Comparison of ENCODE assay signal across 14 cellular contexts in the genomic region with DNA sequence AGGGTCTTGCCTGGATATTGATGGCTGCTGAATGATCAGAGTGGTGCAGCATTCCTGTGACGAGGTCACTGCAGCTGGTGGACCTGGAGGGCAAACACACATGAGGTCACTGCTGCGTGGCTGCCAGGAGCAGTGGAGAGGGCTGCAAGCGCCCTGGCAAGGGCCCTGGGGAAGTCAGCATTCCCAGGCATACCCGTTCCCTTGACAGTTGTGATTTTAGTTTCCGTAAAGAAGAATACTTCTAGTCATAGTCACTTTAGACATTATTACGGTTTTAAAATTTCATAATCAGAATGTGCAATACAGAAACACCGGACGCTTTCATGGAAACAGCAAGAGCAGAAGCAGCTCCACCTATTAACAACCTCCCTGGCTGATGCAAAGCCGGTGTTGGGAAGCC.
"Had no signal": no experiment of that assay in that cellular context is flagged by ENCODE, and none has a peak within 500 bp of the region (broad histone marks: within the 10 kb centered on the region; RNA-seq: fewer than 3 reads in every experiment).

No MANE protein-coding gene starts in this region.

- H3K27me3 ChIP-seq: cardiac muscle cell, hepatocyte had no signal

- ATAC-seq: activated CD8-positive, alpha-beta T cell treated with anti-CD3 and anti-CD28 coated beads for 36 hours; activated T-cell treated with anti-CD3 and anti-CD28 coated beads, Interleukin-2, amount 50 U/mL, for 4 hours; esophagus mucosa; stimulated activated effector memory CD8-positive, alpha-beta T cell treated with anti-CD3 and anti-CD28 coated beads, Interleukin-12 subunit alpha, Interleukin-12 subunit beta, amount 100 ng/mL, for 72 hours; WTC11 had no signal

- H3K79me2 ChIP-seq: hepatocyte had no signal

- H3K27ac Mint-ChIP-seq: activated CD8-positive, alpha-beta T cell treated with anti-CD3 and anti-CD28 coated beads for 36 hours; nephron; stimulated activated effector memory CD8-positive, alpha-beta T cell treated with anti-CD3 and anti-CD28 coated beads, Interleukin-12 subunit alpha, Interleukin-12 subunit beta, amount 100 ng/mL, for 72 hours; WTC11 had no signal

- DNase-seq: activated CD4-positive, alpha-beta T cell treated with anti-CD3 and anti-CD28 coated beads for 48 hours; activated CD8-positive, alpha-beta T cell treated with anti-CD3 and anti-CD28 coated beads for 36 hours; activated effector memory CD4-positive, alpha-beta T cell treated with Interleukin-2 at 50 U/mL for 16 hours; activated naive CD4-positive, alpha-beta T cell treated with anti-CD3 and anti-CD28 coated beads, Interleukin-2, amount 50 U/mL, for 16 hours; activated T-cell treated with anti-CD3 and anti-CD28 coated beads, Interleukin-2, amount 50 U/mL, for 4 hours; islet precursor cell; occipital lobe; T-helper 2 cell had no signal

- H3K36me3 Mint-ChIP-seq: stimulated activated effector memory CD8-positive, alpha-beta T cell treated with anti-CD3 and anti-CD28 coated beads, Interleukin-12 subunit alpha, Interleukin-12 subunit beta, amount 100 ng/mL, for 72 hours; WTC11 had no signal

- H3K4me2 ChIP-seq: hepatocyte had no signal

- H3K4me3 ChIP-seq: cardiac muscle cell, hepatocyte had no signal

- H3K4me1 Mint-ChIP-seq: nephron had no signal

- H2AFZ ChIP-seq: hepatocyte had no signal

- H3K9me3 Mint-ChIP-seq: activated CD8-positive, alpha-beta T cell treated with anti-CD3 and anti-CD28 coated beads for 36 hours; activated T-cell treated with anti-CD3 and anti-CD28 coated beads, Interleukin-2, amount 50 U/mL, for 4 hours; nephron; stimulated activated effector memory CD8-positive, alpha-beta T cell treated with anti-CD3 and anti-CD28 coated beads, Interleukin-12 subunit alpha, Interleukin-12 subunit beta, amount 100 ng/mL, for 72 hours; WTC11 had no signal

- H3K27ac ChIP-seq: cardiac muscle cell, hepatocyte had no signal

- H3K4me3 Mint-ChIP-seq: activated CD8-positive, alpha-beta T cell treated with anti-CD3 and anti-CD28 coated beads for 36 hours; activated T-cell treated with anti-CD3 and anti-CD28 coated beads, Interleukin-2, amount 50 U/mL, for 4 hours; nephron; stimulated activated effector memory CD8-positive, alpha-beta T cell treated with anti-CD3 and anti-CD28 coated beads, Interleukin-12 subunit alpha, Interleukin-12 subunit beta, amount 100 ng/mL, for 72 hours; WTC11 had no signal

- H3K36me3 ChIP-seq: cardiac muscle cell had no signal
